ENCODE assay signal across 13 cellular contexts in genomic region chr14:37592288-37593274, GRCh38. TPM values are rescaled to one million over a fixed set of nuclear protein-coding genes. Genes with fewer than 3 reads are reported as not detected.
DNase-seq lines count a peak whose midpoint lies in the region; ATAC-seq and TF ChIP-seq lines count a peak whose summit lies in the region.
"Had no signal": no experiment of that assay in that cellular context is flagged by ENCODE, and none has a peak within 500 bp of the region (broad histone marks: within the 10 kb centered on the region; RNA-seq: fewer than 3 reads in every experiment).

No MANE protein-coding gene starts in this region.

- intact Hi-C loops in Calu3 (cut with micrococcal nuclease; ENCODE audit: unreplicated experiment), result no loop called here

- no peak overlapping the region for H3K27ac ChIP-seq in HUES6 (ENCODE audit: low read depth, low read length)
- peak overlapping the region; percentile 49 for H3K27ac ChIP-seq in muscle layer of duodenum (ENCODE audit: low read length)

- no peaks in the 10 kb centered on the region for H3K9me3 Mint-ChIP-seq in Calu3 (ENCODE audit: low read depth, unreplicated experiment)
- peaks cover 1 to 21% (median 7%) of the 10 kb centered on the region in 5 experiments for H3K9me3 Mint-ChIP-seq in brain

- H3K4me3 Mint-ChIP-seq in Calu3 (ENCODE audit: low read depth, unreplicated experiment) (peak overlapping the region; percentile 81), brain (peak overlapping the region in 4 of 5 experiments; percentile 32 to 72 (median 58))
- H3K4me3 Mint-ChIP-seq: stimulated activated effector memory CD8-positive, alpha-beta T cell treated with anti-CD3 and anti-CD28 coated beads, Interleukin-12 subunit alpha, Interleukin-12 subunit beta, amount 100 ng/mL, for 72 hours had no signal

- H3K9ac ChIP-seq in HUES6 (ENCODE audit: low read length), result no peak overlapping the region

- H3K27me3 ChIP-seq in HUES6 (ENCODE audit: control insufficient read depth, insufficient read depth, low read length) (peaks cover 100% of the 10 kb centered on the region), muscle layer of duodenum (ENCODE audit: low read depth, low read length) (peaks cover 74% of the 10 kb centered on the region)

- H3K9me3 ChIP-seq in HUES6 (ENCODE audit: control insufficient read depth, insufficient read depth, low read depth, low read length) (no peaks in the 10 kb centered on the region), muscle layer of duodenum (ENCODE audit: control insufficient read depth in 1 of 2, low read length in 2 of 2) (peaks cover 0 to 3% of the 10 kb centered on the region in 2 donors)

- H3K4me3 ChIP-seq in HUES6 (ENCODE audit: low read depth, low read length) (peak overlapping the region; percentile 40), muscle layer of duodenum (ENCODE audit: low read depth in 1 of 2, low read length in 2 of 2) (peak overlapping the region in 1 of 2 donors; percentile 53)

- no peaks in the 10 kb centered on the region for H3K27me3 Mint-ChIP-seq in Calu3 (ENCODE audit: unreplicated experiment)
- H3K27me3 Mint-ChIP-seq in brain, result peaks cover 98% of the 10 kb centered on the region

- H3K36me3 ChIP-seq in HUES6 (ENCODE audit: control insufficient read depth, insufficient read depth, low read length), result no peaks in the 10 kb centered on the region
- no peaks in the 10 kb centered on the region for H3K36me3 ChIP-seq in muscle layer of duodenum (ENCODE audit: control insufficient read depth in 1 of 2, insufficient read depth in 2 of 2, low read length in 2 of 2)

- peak; percentile 61 for DNase-seq in Calu3
- DNase-seq in medulla oblongata (ENCODE audit: extremely low spot score), result no peak
- DNase-seq in mucosa of gallbladder (ENCODE audit: low spot score), result no peak
- no peak for DNase-seq in central memory CD4-positive, alpha-beta T cell
- DNase-seq: immature natural killer cell; NK-92 treated with Interleukin-12 subunit alpha and Interleukin-12 subunit beta, amount 100 ng/mL, for 24 hours; T1000 had no signal

- ATAC-seq in HG02884 (IDR thresholded peaks at IDR 0.05; ENCODE audit: unreplicated experiment), result no peak
- ATAC-seq: stimulated activated effector memory CD8-positive, alpha-beta T cell treated with anti-CD3 and anti-CD28 coated beads, Interleukin-12 subunit alpha, Interleukin-12 subunit beta, amount 100 ng/mL, for 72 hours had no signal

- H3K27ac Mint-ChIP-seq in Calu3 (ENCODE audit: unreplicated experiment) (peak overlapping the region; percentile 98), brain (peak overlapping the region in 1 of 5 experiments; percentile 47)
- H3K27ac Mint-ChIP-seq: immature natural killer cell had no signal

- CTCF ChIA-PET in Calu3 (lab: Charles Lee), result interaction anchor here (0.6 to 1.5 kb wide), 3 partner anchors 30 to 346 kb away, joined by 4 to 13 read pairs (median 10); no protein-coding TSS in a partner anchor

- H3K4me1 ChIP-seq in HUES6 (ENCODE audit: control insufficient read depth, insufficient read depth, low read length), result peaks cover 19% of the 10 kb centered on the region
- H3K4me1 ChIP-seq in muscle layer of duodenum (ENCODE audit: control insufficient read depth in 1 of 2, insufficient read depth in 2 of 2, low read length in 2 of 2), result peaks cover 0 to 39% of the 10 kb centered on the region in 2 donors

- H3K4me1 Mint-ChIP-seq in Calu3 (ENCODE audit: low read depth, unreplicated experiment) (no peaks in the 10 kb centered on the region), brain (peaks cover 43% of the 10 kb centered on the region)

- no TSS peak for BruUV-seq in Calu3 (replicated peaks; lab: Mats Ljungman, UMichigan)

- TF ChIP-seq CTCF in Calu3 (IDR thresholded peaks at IDR 0.05; ENCODE audit: unreplicated experiment) (no peak), brain (conservative IDR thresholded peaks at IDR 0.05) (no peak)

- H3K36me3 Mint-ChIP-seq in Calu3 (ENCODE audit: insufficient read depth, unreplicated experiment) (peaks cover 91% of the 10 kb centered on the region), brain (no peaks in the 10 kb centered on the region)

RNA-seq across cellular contexts. Expression of gene FOXA1, which starts 2.5 kb away (rescaled TPM):
- 108 and 131 TPM in 2 replicates for total RNA-seq in Calu3 (2022)
- 20.9 TPM for polyA plus RNA-seq in brain (ENCODE audit: insufficient read depth, low read depth, low replicate concordance)
- 17.3 TPM for total RNA-seq in mucosa of gallbladder
- total RNA-seq: dermis microvascular lymphatic vessel endothelial cell had no signal
- polyA plus RNA-seq: immature natural killer cell had no signal

RNA-seq across cellular contexts. Expression of gene TTC6, which starts 2.8 kb away (rescaled TPM):
- total RNA-seq in Calu3 (2022) (13.4 and 13.8 TPM in 2 replicates), mucosa of gallbladder (2.5 TPM)
- polyA plus RNA-seq in brain (ENCODE audit: insufficient read depth, low read depth, low replicate concordance), result 0.68 TPM
- polyA plus RNA-seq: immature natural killer cell had no signal
